In the genomic region with DNA sequence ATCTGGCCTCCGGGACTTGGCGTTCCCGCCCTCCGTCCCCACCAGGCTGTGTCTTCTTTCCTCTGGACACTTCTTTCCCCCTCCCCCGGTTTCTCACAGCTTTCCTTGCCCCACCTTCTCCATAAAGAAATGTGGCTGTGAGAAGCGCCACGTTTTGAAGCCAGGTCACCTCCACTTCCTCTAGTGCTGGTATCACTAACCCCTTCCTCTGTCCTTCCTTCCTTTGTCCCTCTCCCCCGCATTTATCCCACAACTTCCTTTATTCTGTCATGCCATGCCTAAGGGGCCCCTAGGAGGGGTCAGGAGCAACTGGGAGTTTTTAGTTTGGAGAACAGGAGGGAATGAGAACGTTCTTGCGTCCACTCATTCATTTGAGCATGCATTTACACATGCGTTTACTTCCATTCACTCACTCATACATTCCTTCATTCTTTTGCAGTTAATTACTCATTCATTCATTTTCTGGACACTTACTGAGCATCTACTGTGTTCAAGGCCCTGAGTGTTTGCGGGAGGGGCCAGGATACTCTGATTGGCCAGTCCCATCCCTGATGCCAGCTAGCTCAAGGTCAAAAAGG, we compare ENCODE assay signal across 9 cellular contexts. TPM values are rescaled to one million over a fixed set of nuclear protein-coding genes. Genes with fewer than 3 reads are reported as not detected.
DNase-seq lines count a peak whose midpoint lies in the region; ATAC-seq lines count a peak whose summit lies in the region.
"Had no signal": no experiment of that assay in that cellular context is flagged by ENCODE, and none has a peak within 500 bp of the region (broad histone marks: within the 10 kb centered on the region; RNA-seq: fewer than 3 reads in every experiment).

No MANE protein-coding gene starts in this region.

- intact Hi-C loops in activated CD4-positive, alpha-beta T cell treated with anti-CD3 and anti-CD28 coated beads, Interleukin-2, amount 10 ng/mL, durations not matched to agents 24 days and 14 days (cut with micrococcal nuclease) = loop anchor here (2.0 to 5.0 kb wide), 4 partner anchors 46 to 491 kb away; partner anchors contain the start of genes TCEANC2, TMEM59 and TTC22

- peak overlapping the region; percentile 5 for H3K27ac Mint-ChIP-seq in activated CD4-positive, alpha-beta T cell treated with anti-CD3 and anti-CD28 coated beads, Interleukin-2, amount 10 ng/mL, durations not matched to agents 24 days and 14 days
- no peak overlapping the region for H3K27ac Mint-ChIP-seq in activated CD4-positive, alpha-beta memory T cell treated with anti-CD3 and anti-CD28 coated beads, Interleukin-2, amount 10 ng/mL, durations not matched to agents 7 days and 5 days

- POLR2A ChIA-PET in activated CD4-positive, alpha-beta memory T cell treated with anti-CD3 and anti-CD28 coated beads, Interleukin-2, amount 10 ng/mL, durations not matched to agents 7 days and 5 days (lab: Charles Lee) = no interaction called here

- H3K4me1 ChIP-seq in stomach smooth muscle (ENCODE audit: control insufficient read depth, insufficient read depth, low read length) = peaks cover 34% of the 10 kb centered on the region

- H3K9me3 ChIP-seq in stomach smooth muscle (ENCODE audit: control insufficient read depth in 2 of 2, low read length in 2 of 2) = no peaks in the 10 kb centered on the region

- H3K27ac ChIP-seq in stomach smooth muscle (ENCODE audit: low read length) = peak overlapping the region; percentile 77
- H3K27ac ChIP-seq: C4-2B had no signal

- H3K36me3 ChIP-seq in stomach smooth muscle (ENCODE audit: control insufficient read depth in 2 of 2, insufficient read depth in 2 of 2, low read length in 2 of 2) = no peaks in the 10 kb centered on the region

- H3K4me3 ChIP-seq in iPS-11a (ENCODE audit: low read depth, low read length) (peak overlapping the region; percentile 48), stomach smooth muscle (ENCODE audit: low read length in 2 of 2) (peak overlapping the region in 1 of 2 donors; percentile 71)

- peaks cover 13% of the 10 kb centered on the region for H3K4me1 Mint-ChIP-seq in activated CD4-positive, alpha-beta T cell treated with anti-CD3 and anti-CD28 coated beads, Interleukin-2, amount 10 ng/mL, durations not matched to agents 24 days and 14 days
- H3K4me1 Mint-ChIP-seq in activated CD4-positive, alpha-beta memory T cell treated with anti-CD3 and anti-CD28 coated beads, Interleukin-2, amount 10 ng/mL, durations not matched to agents 7 days and 5 days = peaks cover 21% of the 10 kb centered on the region

- no peaks in the 10 kb centered on the region for H3K36me3 Mint-ChIP-seq in activated CD4-positive, alpha-beta T cell treated with anti-CD3 and anti-CD28 coated beads, Interleukin-2, amount 10 ng/mL, durations not matched to agents 24 days and 14 days (ENCODE audit: low read depth)
- H3K36me3 Mint-ChIP-seq in activated CD4-positive, alpha-beta memory T cell treated with anti-CD3 and anti-CD28 coated beads, Interleukin-2, amount 10 ng/mL, durations not matched to agents 7 days and 5 days (ENCODE audit: low read depth) = no peaks in the 10 kb centered on the region

- H3K9ac ChIP-seq in stomach smooth muscle (ENCODE audit: low read length in 2 of 2) = peak overlapping the region; percentile 45 to 60

- no peaks in the 10 kb centered on the region for H3K27me3 ChIP-seq in stomach smooth muscle (ENCODE audit: control insufficient read depth in 1 of 2, insufficient read depth in 2 of 2, low read length in 2 of 2)

- CTCF ChIA-PET in activated CD4-positive, alpha-beta memory T cell treated with anti-CD3 and anti-CD28 coated beads, Interleukin-2, amount 10 ng/mL, durations not matched to agents 7 days and 5 days (lab: Charles Lee) = no interaction called here

- peaks cover 10% of the 10 kb centered on the region for H3K27me3 Mint-ChIP-seq in activated CD4-positive, alpha-beta T cell treated with anti-CD3 and anti-CD28 coated beads, Interleukin-2, amount 10 ng/mL, durations not matched to agents 24 days and 14 days
- peaks cover 17% of the 10 kb centered on the region for H3K27me3 Mint-ChIP-seq in activated CD4-positive, alpha-beta memory T cell treated with anti-CD3 and anti-CD28 coated beads, Interleukin-2, amount 10 ng/mL, durations not matched to agents 7 days and 5 days

- DNase-seq in activated CD4-positive, alpha-beta T cell treated with anti-CD3 and anti-CD28 coated beads, Interleukin-2, amount 10 ng/mL, durations not matched to agents 24 days and 14 days = no peak
- DNase-seq in activated CD4-positive, alpha-beta T cell treated with anti-CD3 and anti-CD28 coated beads for 1 hour = no peak
- no peak for DNase-seq in activated CD4-positive, alpha-beta memory T cell treated with anti-CD3 and anti-CD28 coated beads, Interleukin-2, amount 10 ng/mL, durations not matched to agents 7 days and 5 days
- no peak for DNase-seq in germinal center (ENCODE audit: low spot score)

- peak overlapping the region; percentile 80 for H3K4me3 Mint-ChIP-seq in activated CD4-positive, alpha-beta T cell treated with anti-CD3 and anti-CD28 coated beads, Interleukin-2, amount 10 ng/mL, durations not matched to agents 24 days and 14 days
- H3K4me3 Mint-ChIP-seq in activated CD4-positive, alpha-beta memory T cell treated with anti-CD3 and anti-CD28 coated beads, Interleukin-2, amount 10 ng/mL, durations not matched to agents 7 days and 5 days = peak overlapping the region; percentile 60

- H3K9me3 Mint-ChIP-seq in activated CD4-positive, alpha-beta T cell treated with anti-CD3 and anti-CD28 coated beads, Interleukin-2, amount 10 ng/mL, durations not matched to agents 24 days and 14 days = no peaks in the 10 kb centered on the region
- H3K9me3 Mint-ChIP-seq in activated CD4-positive, alpha-beta memory T cell treated with anti-CD3 and anti-CD28 coated beads, Interleukin-2, amount 10 ng/mL, durations not matched to agents 7 days and 5 days = no peaks in the 10 kb centered on the region

- no peak for ATAC-seq in HG02759 (IDR thresholded peaks at IDR 0.05; ENCODE audit: unreplicated experiment)
- ATAC-seq in HG03135 (IDR thresholded peaks at IDR 0.05; ENCODE audit: unreplicated experiment) = no peak

RNA-seq across cellular contexts. Expression of gene ACOT11, which starts 5.0 kb away (rescaled TPM):
- total RNA-seq in activated CD4-positive, alpha-beta T cell treated with anti-CD3 and anti-CD28 coated beads, Interleukin-2, amount 10 ng/mL, durations not matched to agents 24 days and 14 days = 1.3 and 1.6 TPM in 2 replicates
- under 1 TPM; 0.53 to 0.55 TPM for total RNA-seq in activated CD4-positive, alpha-beta memory T cell treated with anti-CD3 and anti-CD28 coated beads, Interleukin-2, amount 10 ng/mL, durations not matched to agents 7 days and 5 days
